In genomic region chr1:226681652-226682493, GRCh38 we compare ENCODE assay signal across 18 cellular contexts. TPM values are rescaled to one million over a fixed set of nuclear protein-coding genes. Genes with fewer than 3 reads are reported as not detected.
DNase-seq lines count a peak whose midpoint lies in the region; ATAC-seq, FAIRE-seq and TF ChIP-seq lines count a peak whose summit lies in the region.
"Had no signal": no experiment of that assay in that cellular context is flagged by ENCODE, and none has a peak within 500 bp of the region (broad histone marks: within the 10 kb centered on the region; RNA-seq: fewer than 3 reads in every experiment).

No MANE protein-coding gene starts in this region.

- H3K9me3 Mint-ChIP-seq in stimulated activated memory B cell treated with anti-CD40 and anti-IgM and Interleukin-4, amounts not matched to agents 10 μg/mL and 1 μg/mL and 100 μg/mL, for 72 hours = no peaks in the 10 kb centered on the region
- H3K9me3 Mint-ChIP-seq: activated CD4-positive, alpha-beta T cell treated with anti-CD3 and anti-CD28 coated beads, Interleukin-2, amount 10 ng/mL, durations not matched to agents 7 days and 5 days had no signal

- H3K36me3 Mint-ChIP-seq in stimulated activated memory B cell treated with anti-CD40 and anti-IgM and Interleukin-4, amounts not matched to agents 10 μg/mL and 1 μg/mL and 100 μg/mL, for 72 hours = peaks cover 32% of the 10 kb centered on the region

- no peak for FAIRE-seq in HTR-8/SVneo (lab: Jason Lieb, UNC)
- FAIRE-seq: keratinocyte had no signal

- H4K20me1 ChIP-seq in OCI-LY1 (ENCODE audit: insufficient read depth, low read length) = no peaks in the 10 kb centered on the region
- no peaks in the 10 kb centered on the region for H4K20me1 ChIP-seq in smooth muscle cell (ENCODE audit: low read depth)

- H3K4me1 ChIP-seq in OCI-LY1 (ENCODE audit: insufficient read depth, low read length, severe bottlenecking) (no peaks in the 10 kb centered on the region), smooth muscle cell (ENCODE audit: low read depth) (peaks cover 27% of the 10 kb centered on the region)

- H2AFZ ChIP-seq in OCI-LY1 (ENCODE audit: low read length) = no peak overlapping the region
- H2AFZ ChIP-seq in smooth muscle cell (ENCODE audit: low read depth) = no peak overlapping the region

- H3K9ac ChIP-seq in OCI-LY1 (ENCODE audit: low read length) (peak overlapping the region; percentile 45; the same call in 1 of the 2 replicates), smooth muscle cell (ENCODE audit: low read depth) (no peak overlapping the region)

- TF ChIP-seq CTCF in OCI-LY1 (IDR thresholded peaks at IDR 0.05; ENCODE audit: low read length) (no peak), smooth muscle cell (IDR thresholded peaks at IDR 0.05; ENCODE audit: borderline replicate concordance, insufficient read depth, poor library complexity, severe bottlenecking) (no peak)

- H3K27ac ChIP-seq in OCI-LY1 (ENCODE audit: low read depth, low read length, poor library complexity, severe bottlenecking) (peak overlapping the region; percentile 100), smooth muscle cell (ENCODE audit: low read depth) (no peak overlapping the region)

- peak; percentile 54 for DNase-seq in NCI-H2171 treated with DMSO at 0.1 percent for 48 hours (lab: John Stamatoyannopoulos, UW)
- DNase-seq in NCI-H2171 (lab: John Stamatoyannopoulos, UW) = no peak
- peak; percentile 36 for DNase-seq in ecto neural progenitor cell (ENCODE audit: low spot score)
- DNase-seq in smooth muscle cell (lab: John Stamatoyannopoulos, UW; ENCODE audit: unreplicated experiment) = no peak
- no peak for DNase-seq in HTR-8/SVneo (ENCODE audit: insufficient read length, low spot score)
- no peak for DNase-seq in H4 (ENCODE audit: low spot score)
- DNase-seq: 8988T; activated CD4-positive, alpha-beta T cell treated with anti-CD3 and anti-CD28 coated beads, Interleukin-2, amount 10 ng/mL, durations not matched to agents 7 days and 5 days; activated naive CD4-positive, alpha-beta T cell; central memory CD4-positive, alpha-beta T cell; GF-D8; KBM-7; NCI-H1436; RPMI8226; stimulated activated CD4-positive, alpha-beta T cell treated with anti-CD3 and anti-CD28 coated beads, Interleukin-2, amount 100 ng/mL, for 48 hours had no signal

- H3K4me2 ChIP-seq in OCI-LY1 (ENCODE audit: low read length) (peak overlapping the region; percentile 45), smooth muscle cell (no peak overlapping the region)

- WGBS in smooth muscle cell (ENCODE audit: low lambda C conversion rate) = 95% methylated on average over 4 of the region's 4 CpGs

- H3K36me3 ChIP-seq in OCI-LY1 (ENCODE audit: insufficient read depth, low read length) (peaks cover 4% of the 10 kb centered on the region; the same call in 1 of the 2 replicates), smooth muscle cell (ENCODE audit: low read depth) (no peaks in the 10 kb centered on the region)

- no peak for ATAC-seq in stimulated activated memory B cell treated with anti-CD40 and anti-IgM and Interleukin-4, amounts not matched to agents 10 μg/mL and 1 μg/mL and 100 μg/mL, for 72 hours

- H3K4me3 Mint-ChIP-seq in stimulated activated memory B cell treated with anti-CD40 and anti-IgM and Interleukin-4, amounts not matched to agents 10 μg/mL and 1 μg/mL and 100 μg/mL, for 72 hours = no peak overlapping the region
- H3K4me3 Mint-ChIP-seq: activated CD4-positive, alpha-beta T cell treated with anti-CD3 and anti-CD28 coated beads, Interleukin-2, amount 10 ng/mL, durations not matched to agents 7 days and 5 days had no signal

- H3K9me3 ChIP-seq in OCI-LY1 (ENCODE audit: low read length) (no peaks in the 10 kb centered on the region), smooth muscle cell (replicated peaks; ENCODE audit: low read depth) (no peaks in the 10 kb centered on the region)

- H3K9me2 ChIP-seq in OCI-LY1 (ENCODE audit: low read depth, low read length) = no peaks in the 10 kb centered on the region

- H3K27me3 ChIP-seq in OCI-LY1 (ENCODE audit: insufficient read depth, low read length) (no peaks in the 10 kb centered on the region), smooth muscle cell (ENCODE audit: low read depth) (no peaks in the 10 kb centered on the region)

- H3F3A ChIP-seq in OCI-LY1 (ENCODE audit: insufficient read depth, low read length) = no peaks in the 10 kb centered on the region; the same call in 1 of the 2 replicates
- H3F3A ChIP-seq in smooth muscle cell (ENCODE audit: low read depth) = no peaks in the 10 kb centered on the region

- peak overlapping the region; percentile 94 for H3K27ac Mint-ChIP-seq in stimulated activated memory B cell treated with anti-CD40 and anti-IgM and Interleukin-4, amounts not matched to agents 10 μg/mL and 1 μg/mL and 100 μg/mL, for 72 hours

- H3K4me3 ChIP-seq in OCI-LY1 (ENCODE audit: low read depth, low read length, poor library complexity, severe bottlenecking) (no peak overlapping the region), smooth muscle cell (no peak overlapping the region)

- no peaks in the 10 kb centered on the region for H3K79me2 ChIP-seq in OCI-LY1 (ENCODE audit: insufficient read depth, low read length)
- peaks cover 8% of the 10 kb centered on the region for H3K79me2 ChIP-seq in smooth muscle cell (ENCODE audit: low read depth)

- H3K27me3 Mint-ChIP-seq in stimulated activated memory B cell treated with anti-CD40 and anti-IgM and Interleukin-4, amounts not matched to agents 10 μg/mL and 1 μg/mL and 100 μg/mL, for 72 hours = no peaks in the 10 kb centered on the region
- H3K27me3 Mint-ChIP-seq: activated CD4-positive, alpha-beta T cell treated with anti-CD3 and anti-CD28 coated beads, Interleukin-2, amount 10 ng/mL, durations not matched to agents 7 days and 5 days had no signal

- H3K4me1 Mint-ChIP-seq in stimulated activated memory B cell treated with anti-CD40 and anti-IgM and Interleukin-4, amounts not matched to agents 10 μg/mL and 1 μg/mL and 100 μg/mL, for 72 hours = peaks cover 99% of the 10 kb centered on the region

RNA-seq across cellular contexts. Expression of gene ITPKB, which starts 57.2 kb away (rescaled TPM):
- total RNA-seq in smooth muscle cell = 8.9 and 12.5 TPM in 2 replicates
- polyA plus RNA-seq in smooth muscle cell = 11.4 and 12.2 TPM in 2 replicates
- 1.9 and 2.1 TPM in 2 replicates for total RNA-seq in H4 (2014; rRNA removed; shearing (Covaris generic))

Comparison
In these comparisons a context has a peak if more than half of its experiments do, and no peak if none do; other contexts are left out.
1. DNase-seq: peak in NCI-H2171 treated with DMSO at 0.1 percent for 48 hours (single experiment) and ecto neural progenitor cell (single experiment); none in NCI-H2171 (single experiment), smooth muscle cell (single experiment), HTR-8/SVneo (single experiment) and H4 (single experiment).